21 cellular contexts compared by ENCODE assay signal in genomic region chr9:136470792-136471469, GRCh38.
"Had no signal": no experiment of that assay in that cellular context is flagged by ENCODE, and none has a peak within 500 bp of the region (broad histone marks: within the 10 kb centered on the region; RNA-seq: fewer than 3 reads in every experiment).

No MANE protein-coding gene starts in this region.

- H3K9me3 ChIP-seq: colonic mucosa, heart left ventricle, right atrium auricular region, sigmoid colon, suprapubic skin, tibial artery, upper lobe of left lung, uterus had no signal

- H3K27me3 ChIP-seq: colonic mucosa, heart left ventricle, right atrium auricular region, sigmoid colon, suprapubic skin, tibial artery, upper lobe of left lung, uterus had no signal

- ATAC-seq: heart left ventricle; left colon; left ventricle myocardium superior; natural killer cell treated with Interleukin-12 subunit alpha and Interleukin-12 subunit beta and Interleukin-15 and Interleukin-18, amount 100 ng/mL, for 72 hours had no signal

- H3K4me3 ChIP-seq: colonic mucosa, heart left ventricle, lung, right atrium auricular region, sigmoid colon, skin epidermis, suprapubic skin, tibial artery, upper lobe of left lung, uterus had no signal

- H3K36me3 Mint-ChIP-seq: natural killer cell treated with Interleukin-12 subunit alpha and Interleukin-12 subunit beta and Interleukin-15 and Interleukin-18, amount 100 ng/mL, for 72 hours had no signal

- H3K27ac ChIP-seq: colonic mucosa, heart left ventricle, right atrium auricular region, sigmoid colon, skin epidermis, suprapubic skin, tibial artery, upper lobe of left lung, uterus had no signal

- DNase-seq: colonic mucosa; dermis blood vessel endothelial cell; foreskin melanocyte; heart left ventricle; hippocampal formation; left colon; left ventricle myocardium superior; mesenchymal stem cell; midbrain; posterior cingulate gyrus; sigmoid colon; stimulated activated CD4-positive, alpha-beta T cell treated with anti-CD3 and anti-CD28 coated beads, Interleukin-12 subunit alpha, Interleukin-12 subunit beta, amount 100 ng/mL, for 4 hours; stimulated activated naive CD4-positive, alpha-beta T cell treated with Interleukin-2 at 50 U/mL for 16 hours; tibial artery; uterus had no signal

- H3K36me3 ChIP-seq: uterus had no signal

- H3K27me3 Mint-ChIP-seq: natural killer cell treated with Interleukin-12 subunit alpha and Interleukin-12 subunit beta and Interleukin-15 and Interleukin-18, amount 100 ng/mL, for 72 hours had no signal

- H3K4me1 ChIP-seq: colonic mucosa, heart left ventricle, right atrium auricular region, sigmoid colon, suprapubic skin, upper lobe of left lung, uterus had no signal

- H3K4me3 Mint-ChIP-seq: natural killer cell treated with Interleukin-12 subunit alpha and Interleukin-12 subunit beta and Interleukin-15 and Interleukin-18, amount 100 ng/mL, for 72 hours had no signal

- H3K9me3 Mint-ChIP-seq: natural killer cell treated with Interleukin-12 subunit alpha and Interleukin-12 subunit beta and Interleukin-15 and Interleukin-18, amount 100 ng/mL, for 72 hours had no signal

- H3K27ac Mint-ChIP-seq: natural killer cell treated with Interleukin-12 subunit alpha and Interleukin-12 subunit beta and Interleukin-15 and Interleukin-18, amount 100 ng/mL, for 72 hours had no signal
